In genomic region chr9:128532581-128532980, GRCh38 we compare ENCODE assay signal across 27 cellular contexts.
"Had no signal": no experiment of that assay in that cellular context is flagged by ENCODE, and none has a peak within 500 bp of the region (broad histone marks: within the 10 kb centered on the region; RNA-seq: fewer than 3 reads in every experiment).

No MANE protein-coding gene starts in this region.

- H3K27ac Mint-ChIP-seq: activated naive CD8-positive, alpha-beta T cell treated with anti-CD3 and anti-CD28 coated beads, Interleukin-2, amount 10 ng/mL, durations not matched to agents 7 days and 5 days; activated T-helper 1 cell treated with anti-CD3 and anti-CD28 coated beads, Interleukin-12 subunit alpha, Interleukin-12 subunit beta, Interleukin-2, Interleukin-4 antibody, amounts not matched to agents 30 ng/mL and 10 ng/mL and 1 ng/mL, durations not matched to agents 14 hours and 24 hours and 36 hours; mesothelial cell of epicardium; progenitor cell of endocrine pancreas; type B pancreatic cell had no signal

- H3K4me3 ChIP-seq: gastroesophageal sphincter, sigmoid colon, smooth muscle cell, testis had no signal

- ATAC-seq: activated CD4-positive, CD25-positive, alpha-beta regulatory T cell treated with anti-CD3 and anti-CD28 coated beads, Interleukin-2, amount 50 U/mL, for 24 hours; gastroesophageal sphincter; left ventricle myocardium superior; naive thymus-derived CD8-positive, alpha-beta T cell; SK-N-SH treated with all-trans-retinoic acid at 6 μM for 48 hours; T-cell had no signal

- H3K4me1 ChIP-seq: gastroesophageal sphincter, sigmoid colon, testis had no signal

- H3K4me1 Mint-ChIP-seq: activated naive CD8-positive, alpha-beta T cell treated with anti-CD3 and anti-CD28 coated beads, Interleukin-2, amount 10 ng/mL, durations not matched to agents 7 days and 5 days; endodermal cell; mesothelial cell of epicardium; T-cell had no signal

- FAIRE-seq: bronchial epithelial cell, islet of Langerhans, TTC549 had no signal

- H3K9me3 ChIP-seq: gastroesophageal sphincter, sigmoid colon, testis had no signal

- H3K27me3 ChIP-seq: gastroesophageal sphincter, sigmoid colon, testis had no signal

- H3K9me3 Mint-ChIP-seq: activated naive CD8-positive, alpha-beta T cell treated with anti-CD3 and anti-CD28 coated beads, Interleukin-2, amount 10 ng/mL, durations not matched to agents 7 days and 5 days; activated T-helper 1 cell treated with anti-CD3 and anti-CD28 coated beads, Interleukin-12 subunit alpha, Interleukin-12 subunit beta, Interleukin-2, Interleukin-4 antibody, amounts not matched to agents 30 ng/mL and 10 ng/mL and 1 ng/mL, durations not matched to agents 14 hours and 24 hours and 36 hours; endodermal cell; mesothelial cell of epicardium; naive thymus-derived CD8-positive, alpha-beta T cell; T-cell; type B pancreatic cell had no signal

- H3K27me3 Mint-ChIP-seq: activated naive CD8-positive, alpha-beta T cell treated with anti-CD3 and anti-CD28 coated beads, Interleukin-2, amount 10 ng/mL, durations not matched to agents 7 days and 5 days; naive thymus-derived CD8-positive, alpha-beta T cell; progenitor cell of endocrine pancreas; T-cell; type B pancreatic cell had no signal

- H3K4me3 Mint-ChIP-seq: activated naive CD8-positive, alpha-beta T cell treated with anti-CD3 and anti-CD28 coated beads, Interleukin-2, amount 10 ng/mL, durations not matched to agents 7 days and 5 days; activated T-helper 1 cell treated with anti-CD3 and anti-CD28 coated beads, Interleukin-12 subunit alpha, Interleukin-12 subunit beta, Interleukin-2, Interleukin-4 antibody, amounts not matched to agents 30 ng/mL and 10 ng/mL and 1 ng/mL, durations not matched to agents 14 hours and 24 hours and 36 hours; endodermal cell; mesothelial cell of epicardium; naive thymus-derived CD8-positive, alpha-beta T cell; T-cell; type B pancreatic cell had no signal

- H3K27ac ChIP-seq: gastroesophageal sphincter, sigmoid colon, testis had no signal

- H3K4me2 ChIP-seq: smooth muscle cell had no signal

- DNase-seq: activated CD4-positive, alpha-beta T cell treated with anti-CD3 and anti-CD28 coated beads, Interleukin-2, amount 50 U/mL, for 48 hours; activated gamma-delta T cell treated with Interleukin-2 at 50 U/mL for 16 hours; activated naive CD8-positive, alpha-beta T cell treated with anti-CD3 and anti-CD28 coated beads, Interleukin-2, amount 10 ng/mL, durations not matched to agents 7 days and 5 days; amniotic stem cell; cortex of kidney; endodermal cell; hypothalamus; left ventricle myocardium superior; mammary epithelial cell; naive thymus-derived CD8-positive, alpha-beta T cell; retina; sigmoid colon; stimulated activated CD4-positive, alpha-beta T cell treated with anti-CD3 and anti-CD28 coated beads, Interleukin-15, amount 100 ng/mL, for 24 hours; stimulated activated naive CD4-positive, alpha-beta T cell; T-cell; testis had no signal
